In the genomic region with DNA sequence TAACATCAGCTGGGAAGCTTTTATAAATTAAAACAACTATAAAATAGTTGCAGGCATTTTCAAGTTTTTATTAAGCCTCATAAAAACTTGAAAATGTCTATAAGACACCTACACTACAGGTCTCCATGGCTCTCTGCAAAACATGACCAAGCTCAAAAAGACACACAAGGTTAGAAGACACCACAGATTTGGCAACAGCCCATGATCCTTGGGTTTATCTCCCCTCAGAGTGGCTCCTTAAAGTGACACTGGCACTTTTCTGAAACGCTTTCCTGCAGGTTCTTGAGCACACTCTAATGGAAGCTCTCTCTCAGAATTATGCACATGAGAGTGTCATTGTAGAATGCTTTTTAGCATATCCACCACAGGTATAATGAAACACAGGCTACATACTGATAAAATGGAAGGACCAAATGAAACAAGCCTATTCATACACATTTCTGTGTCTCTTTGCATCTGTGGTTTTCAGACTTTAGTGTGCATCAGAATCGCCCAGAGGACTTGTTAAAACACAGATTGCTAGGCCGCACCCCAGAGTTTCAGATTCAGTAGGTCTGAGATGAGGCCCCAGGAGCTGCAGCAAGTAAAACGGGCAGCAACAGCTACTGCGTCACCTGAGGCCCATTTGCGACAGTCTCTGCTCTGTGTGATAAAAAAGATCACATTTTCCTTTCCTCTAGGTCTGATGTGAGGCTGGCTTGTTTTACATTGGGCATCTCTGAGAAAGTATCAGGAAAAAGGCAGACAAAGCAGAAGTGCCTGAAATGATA, we compare ENCODE assay signal across 11 cellular contexts.
A peak's percentile ranks its signal among the peaks of the same experiment; 100 is the strongest.
DNase-seq lines count a peak whose midpoint lies in the region; ATAC-seq lines count a peak whose summit lies in the region.
"Had no signal": no experiment of that assay in that cellular context is flagged by ENCODE, and none has a peak within 500 bp of the region (broad histone marks: within the 10 kb centered on the region; RNA-seq: fewer than 3 reads in every experiment).

No MANE protein-coding gene starts in this region.

- H3K4me3 ChIP-seq in SJCRH30: no peak overlapping the region
- H3K4me3 ChIP-seq: smooth muscle cell had no signal

- peak; percentile 9 for DNase-seq in activated T-cell treated with anti-CD3 and anti-CD28 coated beads for 24 hours (ENCODE audit: low read depth)
- DNase-seq in activated T-cell treated with anti-CD3 and anti-CD28 coated beads, Interleukin-2, amount 50 U/mL, for 24 hours: no peak
- DNase-seq in stimulated activated CD8-positive, alpha-beta memory T cell treated with anti-CD3 and anti-CD28 coated beads, Interleukin-15, amount 100 ng/mL, for 48 hours (ENCODE audit: low read depth in 2 of 2): peak; percentile 16 to 18
- DNase-seq in SJCRH30: no peak
- no peak for DNase-seq in iPS-NIHi11 (ENCODE audit: low spot score)
- DNase-seq in NCI-H1105 (lab: John Stamatoyannopoulos, UW): no peak
- DNase-seq: left colon, NCI-H524 had no signal

- peaks cover 14% of the 10 kb centered on the region for H3K4me1 Mint-ChIP-seq in activated T-cell treated with anti-CD3 and anti-CD28 coated beads, Interleukin-2, amount 50 U/mL, for 24 hours (ENCODE audit: low read depth)

- H3K36me3 ChIP-seq in SJCRH30: no peaks in the 10 kb centered on the region

- no peak overlapping the region for H3K27ac ChIP-seq in SJCRH30

- no peak overlapping the region for H3K27ac Mint-ChIP-seq in activated T-cell treated with anti-CD3 and anti-CD28 coated beads, Interleukin-2, amount 50 U/mL, for 24 hours

- no peaks in the 10 kb centered on the region; the same call in 1 of the 2 replicates for H3K9me3 ChIP-seq in SJCRH30 (replicated peaks)

- no peaks in the 10 kb centered on the region for H3K27me3 Mint-ChIP-seq in activated T-cell treated with anti-CD3 and anti-CD28 coated beads, Interleukin-2, amount 50 U/mL, for 24 hours

- no peak overlapping the region for H3K4me3 Mint-ChIP-seq in activated T-cell treated with anti-CD3 and anti-CD28 coated beads, Interleukin-2, amount 50 U/mL, for 24 hours

- no peaks in the 10 kb centered on the region for H3K36me3 Mint-ChIP-seq in activated T-cell treated with anti-CD3 and anti-CD28 coated beads, Interleukin-2, amount 50 U/mL, for 24 hours (ENCODE audit: low read depth)

- ATAC-seq in GM21619 (IDR thresholded peaks at IDR 0.05; ENCODE audit: unreplicated experiment): peak; percentile 71
- peak; percentile 46 for ATAC-seq in HG03469 (IDR thresholded peaks at IDR 0.05; ENCODE audit: unreplicated experiment)

- no peaks in the 10 kb centered on the region for H3K4me1 ChIP-seq in SJCRH30

- H3K27me3 ChIP-seq in SJCRH30: no peaks in the 10 kb centered on the region; the same call in 1 of the 2 replicates

- H3K9me3 Mint-ChIP-seq in activated T-cell treated with anti-CD3 and anti-CD28 coated beads, Interleukin-2, amount 50 U/mL, for 24 hours: no peaks in the 10 kb centered on the region

Comparison
In these comparisons a context has a peak if more than half of its experiments do, and no peak if none do; other contexts are left out.
1. DNase-seq: peak in activated T-cell treated with anti-CD3 and anti-CD28 coated beads for 24 hours (single experiment) and stimulated activated CD8-positive, alpha-beta memory T cell treated with anti-CD3 and anti-CD28 coated beads, Interleukin-15, amount 100 ng/mL, for 48 hours (2 of 2); none in activated T-cell treated with anti-CD3 and anti-CD28 coated beads, Interleukin-2, amount 50 U/mL, for 24 hours (single experiment), SJCRH30 (0 of 2), iPS-NIHi11 (single experiment) and NCI-H1105 (single experiment).